In the genomic region with DNA sequence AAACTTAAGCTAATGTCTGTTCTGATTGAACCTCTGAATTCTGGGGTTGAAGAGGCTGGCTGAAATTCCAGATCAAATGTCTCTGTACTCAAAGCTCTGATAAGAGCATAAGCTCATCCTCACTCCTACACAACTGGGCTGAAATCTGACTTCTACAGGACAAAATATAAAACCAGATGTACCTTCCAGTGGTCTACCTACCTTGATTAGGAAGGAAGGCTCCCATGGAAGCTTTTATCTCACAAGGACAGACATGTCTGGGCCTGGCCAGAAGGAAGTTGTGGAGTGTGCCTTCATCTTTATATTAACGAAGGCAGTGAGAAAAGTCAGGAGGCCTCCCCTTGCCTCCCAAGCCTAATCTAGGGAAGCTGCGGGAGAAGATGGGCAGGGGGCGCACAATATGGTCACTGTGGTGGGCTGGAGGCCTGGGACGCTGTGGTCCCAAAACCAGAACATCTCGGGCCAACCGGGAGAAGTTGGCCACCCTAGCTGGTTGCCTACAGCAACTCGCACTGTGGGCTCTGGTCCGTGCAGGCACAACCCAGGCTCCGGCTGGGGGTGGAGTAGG, we compare ENCODE assay signal across 8 cellular contexts.
DNase-seq lines count a peak whose midpoint lies in the region; ATAC-seq and TF ChIP-seq lines count a peak whose summit lies in the region.

No MANE protein-coding gene starts in this region.

- peak; percentile 20 to 41 for DNase-seq in NCI-H526 (lab: John Stamatoyannopoulos, UW)
- no peak for DNase-seq in NCI-H526 treated with DMSO at 0.1 percent for 48 hours (lab: John Stamatoyannopoulos, UW)
- no peak for DNase-seq in LNCaP clone FGC (ENCODE audit: low read depth)
- no peak for DNase-seq in cardiac fibroblast (ENCODE audit: low read depth in 2 of 2)
- DNase-seq in C1 segment of cervical spinal cord (lab: John Stamatoyannopoulos, UW) = no peak
- DNase-seq in 8988T = no peak

- no peak for ATAC-seq in HG02840 (IDR thresholded peaks at IDR 0.05; ENCODE audit: low FRiP score, unreplicated experiment)

- TF ChIP-seq CTCF in LNCaP clone FGC (IDR thresholded peaks at IDR 0.05; ENCODE audit: control insufficient read depth, extremely low read depth, insufficient read depth) (no peak), cardiac fibroblast (IDR thresholded peaks at IDR 0.05; ENCODE audit: low read depth, low read length) (no peak)

- H3K4me3 ChIP-seq in LNCaP clone FGC (ENCODE audit: low read depth, low read length) = peak overlapping the region; percentile 71
- H3K4me3 ChIP-seq in cardiac fibroblast (replicated peaks in 1 of 2; ENCODE audit: low read depth in 2 of 2, low read length in 2 of 2) = peak overlapping the region; percentile 67 to 73
- H3K4me3 ChIP-seq in muscle layer of duodenum (ENCODE audit: low read depth in 1 of 2, low read length in 2 of 2) = peak overlapping the region; percentile 70 to 74

- H3K27ac ChIP-seq in muscle layer of duodenum (ENCODE audit: low read length) = peak overlapping the region; percentile 94

- H3K4me1 ChIP-seq in muscle layer of duodenum (ENCODE audit: control insufficient read depth in 1 of 2, insufficient read depth in 2 of 2, low read length in 2 of 2) = peaks cover 0 to 5% of the 10 kb centered on the region in 2 donors

- no peaks in the 10 kb centered on the region for H3K27me3 ChIP-seq in muscle layer of duodenum (ENCODE audit: low read depth, low read length)

- no peaks in the 10 kb centered on the region for H3K9me3 ChIP-seq in muscle layer of duodenum (ENCODE audit: control insufficient read depth in 1 of 2, low read length in 2 of 2)

- peaks cover 0 to 18% of the 10 kb centered on the region in 2 donors for H3K36me3 ChIP-seq in muscle layer of duodenum (ENCODE audit: control insufficient read depth in 1 of 2, insufficient read depth in 2 of 2, low read length in 2 of 2)

Comparison
In these comparisons a context has a peak if more than half of its experiments do, and no peak if none do; other contexts are left out.
1. DNase-seq: peak in NCI-H526 (2 of 2); none in NCI-H526 treated with DMSO at 0.1 percent for 48 hours (single experiment), LNCaP clone FGC (single experiment), cardiac fibroblast (0 of 2), C1 segment of cervical spinal cord (0 of 14) and 8988T (single experiment).
2. Peak in every context shown above with its lines, with median percentiles within 50 percentile points of each other: H3K4me3 ChIP-seq.